8 cellular contexts compared by ENCODE assay signal in genomic region chr2:62774555-62775366, GRCh38.
A peak's percentile ranks its signal among the peaks of the same experiment; 100 is the strongest.
DNase-seq lines count a peak whose midpoint lies in the region; ATAC-seq and TF ChIP-seq lines count a peak whose summit lies in the region.

No MANE protein-coding gene starts in this region.

- no peak overlapping the region for H3K9ac ChIP-seq in OCI-LY1 (ENCODE audit: low read length)

- no peaks in the 10 kb centered on the region for H3K9me2 ChIP-seq in OCI-LY1 (ENCODE audit: low read depth, low read length)

- H3K4me1 ChIP-seq in OCI-LY1 (ENCODE audit: insufficient read depth, low read length, severe bottlenecking): no peaks in the 10 kb centered on the region

- H3K9me3 ChIP-seq in OCI-LY1 (ENCODE audit: low read length): no peaks in the 10 kb centered on the region

- no peaks in the 10 kb centered on the region for H3F3A ChIP-seq in OCI-LY1 (ENCODE audit: insufficient read depth, low read length)

- ATAC-seq in HG03159 (IDR thresholded peaks at IDR 0.05; ENCODE audit: unreplicated experiment): peak; percentile 54
- no peak for ATAC-seq in GM18502 (IDR thresholded peaks at IDR 0.05; ENCODE audit: poor library complexity, unreplicated experiment)
- ATAC-seq in HG02981 (IDR thresholded peaks at IDR 0.05; ENCODE audit: unreplicated experiment): no peak

- H3K27ac ChIP-seq in OCI-LY1 (ENCODE audit: low read depth, low read length, poor library complexity, severe bottlenecking) (no peak overlapping the region), coronary artery (no peak overlapping the region)

- no peaks in the 10 kb centered on the region for H3K27me3 ChIP-seq in OCI-LY1 (ENCODE audit: insufficient read depth, low read length)

- TF ChIP-seq CTCF in OCI-LY1 (IDR thresholded peaks at IDR 0.05; ENCODE audit: low read length): peak; percentile 73
- TF ChIP-seq CTCF in coronary artery (IDR thresholded peaks at IDR 0.05): peak; percentile 86

- no peaks in the 10 kb centered on the region for H4K20me1 ChIP-seq in OCI-LY1 (ENCODE audit: insufficient read depth, low read length)

- peak; percentile 67 for DNase-seq in EH (ENCODE audit: low read depth)
- no peak for DNase-seq in coronary artery (ENCODE audit: low spot score)
- DNase-seq in medulla oblongata (ENCODE audit: extremely low spot score): peak; percentile 52
- DNase-seq in NK-92 treated with Interleukin-12 subunit alpha and Interleukin-12 subunit beta, amount 100 ng/mL, for 24 hours (lab: John Stamatoyannopoulos, UW): no peak

- H3K4me3 ChIP-seq in OCI-LY1 (ENCODE audit: low read depth, low read length, poor library complexity, severe bottlenecking): no peak overlapping the region
- no peak overlapping the region for H3K4me3 ChIP-seq in coronary artery

- no peak overlapping the region for H2AFZ ChIP-seq in OCI-LY1 (ENCODE audit: low read length)

- H3K79me2 ChIP-seq in OCI-LY1 (ENCODE audit: insufficient read depth, low read length): no peaks in the 10 kb centered on the region

- no peak overlapping the region for H3K4me2 ChIP-seq in OCI-LY1 (ENCODE audit: low read length)

- H3K36me3 ChIP-seq in OCI-LY1 (ENCODE audit: insufficient read depth, low read length): no peaks in the 10 kb centered on the region

Comparison
In these comparisons a context has a peak if more than half of its experiments do, and no peak if none do; other contexts are left out.
1. DNase-seq: peak in EH (single experiment) and medulla oblongata (single experiment); none in coronary artery (single experiment) and NK-92 treated with Interleukin-12 subunit alpha and Interleukin-12 subunit beta, amount 100 ng/mL, for 24 hours (single experiment).